21 cellular contexts compared by ENCODE assay signal in the genomic region with DNA sequence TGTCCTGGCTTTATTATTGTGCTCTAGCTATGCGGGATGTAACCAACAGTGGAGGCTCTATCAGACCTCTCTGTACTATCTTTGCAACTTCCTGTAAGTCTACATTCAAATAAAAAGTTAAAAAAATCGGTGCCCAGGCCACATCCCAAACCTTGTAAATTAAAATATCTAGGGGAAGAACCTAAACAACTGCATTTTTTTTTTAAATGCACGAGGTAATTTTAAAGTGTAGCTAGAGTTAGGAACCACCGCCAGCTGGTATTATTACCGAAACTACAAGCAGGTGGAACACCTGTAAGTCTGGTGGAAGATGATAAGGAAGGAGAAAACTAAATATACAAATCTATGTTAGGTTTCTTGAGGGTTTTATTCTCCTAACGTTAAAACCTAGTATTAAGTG. TPM values are rescaled to one million over a fixed set of nuclear protein-coding genes. Genes with fewer than 3 reads are reported as not detected.
DNase-seq lines count a peak whose midpoint lies in the region; ATAC-seq and TF ChIP-seq lines count a peak whose summit lies in the region.
"Had no signal": no experiment of that assay in that cellular context is flagged by ENCODE, and none has a peak within 500 bp of the region (broad histone marks: within the 10 kb centered on the region; RNA-seq: fewer than 3 reads in every experiment).

No MANE protein-coding gene starts in this region.

- H3K36me3 ChIP-seq in SK-N-SH (replicated peaks in 1 of 2; ENCODE audit: control insufficient read depth in 1 of 2, insufficient read depth in 2 of 2, low read length in 1 of 2) (no peaks in the 10 kb centered on the region), Panc1 (ENCODE audit: control insufficient read depth, insufficient read depth, low read length) (no peaks in the 10 kb centered on the region)
- H3K36me3 ChIP-seq: MG63, suprapubic skin had no signal

- H3F3A ChIP-seq in SK-N-SH (replicated peaks; ENCODE audit: insufficient read depth), result peaks cover 23% of the 10 kb centered on the region

- TF ChIP-seq EP300 in SK-N-SH (IDR thresholded peaks at IDR 0.05; ENCODE audit: borderline replicate concordance in 1 of 2, low read depth in 1 of 2, low read length in 1 of 2), result no peak

- WGBS in SK-N-SH (ENCODE audit: low lambda C conversion rate), result 88% methylated on average over 6 of the region's 6 CpGs

- no peaks in the 10 kb centered on the region for H3K9me2 ChIP-seq in SK-N-SH

- DNase-seq in SK-N-SH, result no peak
- DNase-seq in Panc1 (ENCODE audit: low read depth, low spot score), result no peak
- no peak for DNase-seq in mesothelial cell of epicardium (ENCODE audit: low spot score in 2 of 2, unreplicated experiment in 2 of 2)
- no peak for DNase-seq in SW480 (ENCODE audit: low spot score)
- no peak for DNase-seq in T-helper 9 cell
- DNase-seq in MCF 10A (ENCODE audit: unreplicated experiment), result no peak
- DNase-seq: activated CD8-positive, alpha-beta memory T cell treated with anti-CD3 and anti-CD28 coated beads, Interleukin-2, amount 50 U/mL, for 4 hours; activated naive CD8-positive, alpha-beta T cell treated with anti-CD3 and anti-CD28 coated beads, Interleukin-2, amount 10 ng/mL, durations not matched to agents 7 days and 5 days; CD4-positive, alpha-beta T cell; dermis blood vessel endothelial cell; hippocampal formation; MG63; NCI-H1930 had no signal

- H4K20me1 ChIP-seq in SK-N-SH (ENCODE audit: insufficient read depth), result no peaks in the 10 kb centered on the region

- POLR2A ChIA-PET in SK-N-SH (lab: Yijun Ruan, JAX), result no interaction called here
- POLR2A ChIA-PET in Panc1 (lab: Charles Lee), result no interaction called here
- POLR2A ChIA-PET in MCF 10A (lab: Yijun Ruan, JAX), result interaction anchor here (1.2 kb wide), 1 partner anchor 265 kb away, joined by 3 read pairs; no protein-coding TSS in a partner anchor

- BruUV-seq in Panc1 (replicated peaks; lab: Mats Ljungman, UMichigan), result no TSS peak
- no TSS peak for BruUV-seq in MCF 10A (replicated peaks; lab: Mats Ljungman, UMichigan)

- H3K27me3 Mint-ChIP-seq in mesothelial cell of epicardium (ENCODE audit: low read depth) (no peaks in the 10 kb centered on the region), MCF 10A (ENCODE audit: insufficient read depth, unreplicated experiment) (peaks cover 54% of the 10 kb centered on the region)

- in situ Hi-C loops in Panc1 (cut with HindIII; ENCODE audit: low pct_unique_long_range_greater_than_20kb, low sequenced_read_pairs), result no loop called here

- H3K27me3 ChIP-seq in SK-N-SH (ENCODE audit: insufficient read depth), result no peaks in the 10 kb centered on the region
- H3K27me3 ChIP-seq in Panc1 (ENCODE audit: control insufficient read depth, insufficient read depth, low read length), result no peaks in the 10 kb centered on the region
- H3K27me3 ChIP-seq: MG63, suprapubic skin had no signal

- ATAC-seq in SK-N-SH treated with all-trans-retinoic acid at 6 μM for 48 hours, result no peak
- no peak for ATAC-seq in Panc1
- ATAC-seq in GM21529 (IDR thresholded peaks at IDR 0.05; ENCODE audit: unreplicated experiment), result no peak
- ATAC-seq: GM23338 had no signal

- H3K79me2 ChIP-seq in SK-N-SH (ENCODE audit: insufficient read depth), result no peaks in the 10 kb centered on the region; the same call in 1 of the 2 replicates

- H3K4me3 Mint-ChIP-seq in mesothelial cell of epicardium (no peak overlapping the region), MCF 10A (ENCODE audit: unreplicated experiment) (no peak overlapping the region)
- H3K4me3 Mint-ChIP-seq: activated naive CD8-positive, alpha-beta T cell treated with anti-CD3 and anti-CD28 coated beads, Interleukin-2, amount 10 ng/mL, durations not matched to agents 7 days and 5 days; CD4-positive, alpha-beta T cell; IgD-negative memory B cell had no signal

- no peak for TF ChIP-seq RAD21 in SK-N-SH (IDR thresholded peaks at IDR 0.05; ENCODE audit: low read length)

- CTCF ChIA-PET in SK-N-SH (lab: Yijun Ruan, JAX) (no interaction called here), Panc1 (lab: Charles Lee) (no interaction called here), MCF 10A (lab: Yijun Ruan, JAX) (interaction anchor here (0.6 to 0.9 kb wide), 4 partner anchors 38 to 778 kb away, joined by 3 to 4 read pairs (median 3); no protein-coding TSS in a partner anchor)

- peaks cover 31% of the 10 kb centered on the region for H3K36me3 Mint-ChIP-seq in mesothelial cell of epicardium
- no peaks in the 10 kb centered on the region for H3K36me3 Mint-ChIP-seq in MCF 10A (ENCODE audit: insufficient read depth, unreplicated experiment)
- H3K36me3 Mint-ChIP-seq: activated naive CD8-positive, alpha-beta T cell treated with anti-CD3 and anti-CD28 coated beads, Interleukin-2, amount 10 ng/mL, durations not matched to agents 7 days and 5 days; IgD-negative memory B cell had no signal

- H3K9ac ChIP-seq in SK-N-SH, result no peak overlapping the region

- H3K9me3 Mint-ChIP-seq in mesothelial cell of epicardium, result peaks cover 35% of the 10 kb centered on the region
- no peaks in the 10 kb centered on the region for H3K9me3 Mint-ChIP-seq in MCF 10A (ENCODE audit: unreplicated experiment)
- H3K9me3 Mint-ChIP-seq: activated naive CD8-positive, alpha-beta T cell treated with anti-CD3 and anti-CD28 coated beads, Interleukin-2, amount 10 ng/mL, durations not matched to agents 7 days and 5 days; activated T-helper 2 cell treated with anti-CD3 and anti-CD28 coated beads, Interferon-gamma antibody, Interleukin-2, Interleukin-4, amounts not matched to agents 10 μg/mL and 5 μg/mL and 100 μg/mL, durations not matched to agents 14 hours and 24 hours and 36 hours; CD4-positive, alpha-beta T cell had no signal

- H3K4me3 ChIP-seq in SK-N-SH (ENCODE audit: low read depth in 2 of 2, low read length in 1 of 2) (no peak overlapping the region), Panc1 (ENCODE audit: low read depth in 2 of 2, low read length in 2 of 2) (no peak overlapping the region)
- H3K4me3 ChIP-seq: GM23338, MG63, suprapubic skin had no signal

- H3K4me2 ChIP-seq in SK-N-SH, result peak overlapping the region; percentile 85
- H3K4me2 ChIP-seq: GM23338 had no signal

- H3K27ac ChIP-seq in SK-N-SH (ENCODE audit: low read depth in 2 of 2, low read length in 1 of 2) (peak overlapping the region in 1 of 2 experiments; percentile 100; a peak in 2 of 4 replicates), Panc1 (ENCODE audit: low read length) (peak overlapping the region; percentile 87)
- H3K27ac ChIP-seq: suprapubic skin had no signal

- H3K9me3 ChIP-seq in SK-N-SH (no peaks in the 10 kb centered on the region), Panc1 (ENCODE audit: control insufficient read depth, insufficient read depth, low read depth, low read length) (no peaks in the 10 kb centered on the region; the same call in 1 of the 2 replicates)
- H3K9me3 ChIP-seq: MG63, suprapubic skin had no signal

- no peak for TF ChIP-seq CTCF in SK-N-SH (IDR thresholded peaks at IDR 0.05)
- no peak for TF ChIP-seq CTCF in Panc1 (IDR thresholded peaks at IDR 0.05)
- no peak for TF ChIP-seq CTCF in mesothelial cell of epicardium (IDR thresholded peaks at IDR 0.05; ENCODE audit: unreplicated experiment)
- TF ChIP-seq CTCF in MCF 10A (IDR thresholded peaks at IDR 0.05; ENCODE audit: unreplicated experiment), result no peak

- intact Hi-C loops in Panc1 (cut with micrococcal nuclease; ENCODE audit: unreplicated experiment) (no loop called here), MCF 10A (cut with micrococcal nuclease) (loop anchor here (5.0 to 10.0 kb wide), 2 partner anchors 68 to 390 kb away; no protein-coding TSS in a partner anchor)

- H3K27ac Mint-ChIP-seq in mesothelial cell of epicardium (peak overlapping the region; percentile 100), MCF 10A (ENCODE audit: low read depth, unreplicated experiment) (no peak overlapping the region)
- H3K27ac Mint-ChIP-seq: activated naive CD8-positive, alpha-beta T cell treated with anti-CD3 and anti-CD28 coated beads, Interleukin-2, amount 10 ng/mL, durations not matched to agents 7 days and 5 days; activated T-helper 2 cell treated with anti-CD3 and anti-CD28 coated beads, Interferon-gamma antibody, Interleukin-2, Interleukin-4, amounts not matched to agents 10 μg/mL and 5 μg/mL and 100 μg/mL, durations not matched to agents 14 hours and 24 hours and 36 hours; CD4-positive, alpha-beta T cell; GM23338 had no signal

- H3K4me1 ChIP-seq in SK-N-SH (ENCODE audit: control insufficient read depth in 1 of 2, insufficient read depth in 2 of 2, low read depth in 1 of 2, low read length in 1 of 2) (peaks cover 3 to 21% of the 10 kb centered on the region in 2 experiments; a peak in 3 of 4 replicates), Panc1 (ENCODE audit: control insufficient read depth, insufficient read depth, low read length) (peaks cover 23% of the 10 kb centered on the region)

- H2AFZ ChIP-seq in SK-N-SH (ENCODE audit: low read depth), result no peak overlapping the region
- H2AFZ ChIP-seq: GM23338 had no signal

- peaks cover 40% of the 10 kb centered on the region for H3K4me1 Mint-ChIP-seq in mesothelial cell of epicardium
- H3K4me1 Mint-ChIP-seq in MCF 10A (ENCODE audit: insufficient read depth, unreplicated experiment), result no peaks in the 10 kb centered on the region

TF ChIP-seq in SK-N-SH, 30 proteins besides CTCF, POLR2A, EP300 and RAD21:
- no peak for TF ChIP-seq RCOR1 (IDR thresholded peaks at IDR 0.05; ENCODE audit: low read length)
- TF ChIP-seq FOSL2 (IDR thresholded peaks at IDR 0.05; ENCODE audit: borderline replicate concordance, low read depth), result no peak
- TF ChIP-seq TAF1 (IDR thresholded peaks at IDR 0.05; ENCODE audit: borderline replicate concordance, low read depth, low read length), result no peak
- TF ChIP-seq MXI1 (IDR thresholded peaks at IDR 0.05; ENCODE audit: low read depth, low read length), result no peak
- TF ChIP-seq CHD2 (IDR thresholded peaks at IDR 0.05; ENCODE audit: low read length, partially characterized antibody), result no peak
- TF ChIP-seq GATA2 (CRISPR knock-in tag; IDR thresholded peaks at IDR 0.05), result no peak

TF ChIP-seq in SK-N-SH treated with all-trans-retinoic acid at 6 μM for 48 hours, 23 proteins besides CTCF, POLR2A, EP300 and RAD21 (continues in another document):
- TF ChIP-seq ZC3H10 (CRISPR knock-in tag; IDR thresholded peaks at IDR 0.05) (no peak), CSDC2 (CRISPR knock-in tag; IDR thresholded peaks at IDR 0.05) (no peak), ESRRG (CRISPR knock-in tag; IDR thresholded peaks at IDR 0.05) (no peak), PPARA (CRISPR knock-in tag; IDR thresholded peaks at IDR 0.05; ENCODE audit: borderline replicate concordance) (no peak), SNAI2 (CRISPR knock-in tag; IDR thresholded peaks at IDR 0.05) (no peak), ZFP30 (CRISPR knock-in tag; IDR thresholded peaks at IDR 0.05) (no peak), ZNF70 (CRISPR knock-in tag; IDR thresholded peaks at IDR 0.05) (no peak), RARB (CRISPR knock-in tag; IDR thresholded peaks at IDR 0.05) (no peak), ISL1 (CRISPR knock-in tag; IDR thresholded peaks at IDR 0.05) (no peak)

RNA-seq across cellular contexts. Expression of gene ID4, which starts 34.5 kb away (rescaled TPM):
- polyA plus RNA-seq in SK-N-SH (2012; rRNA removed), result 4.0 and 4.9 TPM in 2 replicates
- 2.1 and 3.1 TPM in 2 replicates for polyA plus RNA-seq in SK-N-SH (2012; cell fraction: cytosol; rRNA removed)
- 13.3 and 16.5 TPM in 2 replicates for polyA plus RNA-seq in SK-N-SH (2012; cell fraction: nucleus; rRNA removed)
- total RNA-seq in Panc1 (2021; ENCODE audit: unreplicated experiment), result 0.10 TPM
- 0.12 TPM for polyA plus RNA-seq in Panc1 (2012; ENCODE audit: insufficient read length)
- total RNA-seq in mesothelial cell of epicardium, result 114 to 123 TPM (median 115 TPM) in 3 replicates
- not detected in 2 replicates for total RNA-seq in MCF 10A (2022)
- total RNA-seq: activated naive CD8-positive, alpha-beta T cell treated with anti-CD3 and anti-CD28 coated beads, Interleukin-2, amount 10 ng/mL, durations not matched to agents 7 days and 5 days; activated T-helper 2 cell treated with anti-CD3 and anti-CD28 coated beads, Interferon-gamma antibody, Interleukin-2, Interleukin-4, amounts not matched to agents 10 μg/mL and 5 μg/mL and 100 μg/mL, durations not matched to agents 14 hours and 24 hours and 36 hours; CD4-positive, alpha-beta T cell; endothelial cell of umbilical vein; T-helper 2 cell treated with Interferon-gamma antibody and Interleukin-4, amounts not matched to agents 100 ng/mL and 5 ng/mL, for 36 hours had no signal
- polyA plus RNA-seq: endothelial cell of umbilical vein, IgD-negative memory B cell had no signal

Comparison
In these comparisons a context has a peak if more than half of its experiments do, and no peak if none do; other contexts are left out.
1. RNA of gene ID4, which starts 34.5 kb away (total RNA-seq): 114 to 123 TPM in mesothelial cell of epicardium; 0.10 TPM in Panc1 (single experiment) and not detected in MCF 10A; every median in the first group is over 100 times any median in the second.